In genomic region chr1:21914880-21915640, GRCh38 we compare ENCODE assay signal across 13 cellular contexts. TPM values are rescaled to one million over a fixed set of nuclear protein-coding genes. Genes with fewer than 3 reads are reported as not detected.
DNase-seq lines count a peak whose midpoint lies in the region; ATAC-seq and TF ChIP-seq lines count a peak whose summit lies in the region.
"Had no signal": no experiment of that assay in that cellular context is flagged by ENCODE, and none has a peak within 500 bp of the region (broad histone marks: within the 10 kb centered on the region; RNA-seq: fewer than 3 reads in every experiment).

No MANE protein-coding gene starts in this region.

- H3K9me3 ChIP-seq in ascending aorta (no peaks in the 10 kb centered on the region), lung (ENCODE audit: control insufficient read depth in 2 of 2, insufficient read depth in 1 of 2, low read length in 1 of 2) (no peaks in the 10 kb centered on the region)
- H3K9me3 ChIP-seq: A549 had no signal

- peak overlapping the region; percentile 94 to 96 for H3K27ac ChIP-seq in ascending aorta
- H3K27ac ChIP-seq in lung (ENCODE audit: low read depth in 1 of 2, low read length in 1 of 2): peak overlapping the region; percentile 66 to 79
- H3K27ac ChIP-seq: HL-60 had no signal

- H3K36me3 ChIP-seq in ascending aorta (peaks cover 13 to 14% of the 10 kb centered on the region in 2 donors), lung (ENCODE audit: control insufficient read depth in 2 of 2, insufficient read depth in 2 of 2, low read length in 2 of 2) (no peaks in the 10 kb centered on the region)

- H3K36me3 Mint-ChIP-seq in type B pancreatic cell (peaks cover 3% of the 10 kb centered on the region), natural killer cell (no peaks in the 10 kb centered on the region)

- no peak for ATAC-seq in lung (ENCODE audit: insufficient read depth, low FRiP score)
- no peak for ATAC-seq in HG03460 (IDR thresholded peaks at IDR 0.05; ENCODE audit: unreplicated experiment)
- ATAC-seq in natural killer cell: no peak
- ATAC-seq: A549 had no signal

- H3K4me1 Mint-ChIP-seq in type B pancreatic cell (ENCODE audit: unreplicated experiment) (peaks cover 31% of the 10 kb centered on the region), natural killer cell (peaks cover 6 to 10% of the 10 kb centered on the region in 2 donors)

- H3K27ac Mint-ChIP-seq in type B pancreatic cell (peak overlapping the region; percentile 31), natural killer cell (peak overlapping the region in 1 of 2 donors; percentile 89)

- H3K9me3 Mint-ChIP-seq in type B pancreatic cell (no peaks in the 10 kb centered on the region), natural killer cell (no peaks in the 10 kb centered on the region)

- H3K4me3 ChIP-seq in ascending aorta (peak overlapping the region in 1 of 2 donors; percentile 14), lung (no peak overlapping the region)
- H3K4me3 ChIP-seq: A549 had no signal

- 37 to 69% methylated on average over 21 of the region's 21 CpGs for WGBS in lung, 2 donors

- DNase-seq in NCI-H2227 treated with DMSO at 0.1 percent for 48 hours (lab: John Stamatoyannopoulos, UW) (peak; percentile 11), NCI-H2227 (lab: John Stamatoyannopoulos, UW; ENCODE audit: unreplicated experiment) (no peak), ascending aorta (ENCODE audit: low spot score in 2 of 2) (no peak), lung (ENCODE audit: low spot score) (no peak), type B pancreatic cell (ENCODE audit: extremely low spot score, unreplicated experiment) (no peak), HK-2 (ENCODE audit: unreplicated experiment) (no peak), natural killer cell (no peak)
- DNase-seq: activated CD4-positive, alpha-beta T cell treated with anti-CD3 and anti-CD28 coated beads, Interleukin-2, amount 50 U/mL, for 1 hour; NCI-H82; stimulated activated naive CD4-positive, alpha-beta T cell had no signal

- H3K4me1 ChIP-seq in ascending aorta (peaks cover 52 to 94% of the 10 kb centered on the region in 2 donors), lung (ENCODE audit: control insufficient read depth in 2 of 2, insufficient read depth in 2 of 2, low read length in 2 of 2) (peaks cover 20 to 27% of the 10 kb centered on the region in 2 donors)

- H3K4me3 Mint-ChIP-seq in type B pancreatic cell (no peak overlapping the region), natural killer cell (no peak overlapping the region)

- H3K27me3 Mint-ChIP-seq in type B pancreatic cell (no peaks in the 10 kb centered on the region), natural killer cell (ENCODE audit: low read depth in 2 of 2) (no peaks in the 10 kb centered on the region)

- H3K27me3 ChIP-seq in ascending aorta: no peaks in the 10 kb centered on the region
- H3K27me3 ChIP-seq in lung (ENCODE audit: control insufficient read depth, insufficient read depth): no peaks in the 10 kb centered on the region

- TF ChIP-seq CTCF in ascending aorta (IDR thresholded peaks at IDR 0.05) (no peak), lung (IDR thresholded peaks at IDR 0.05; ENCODE audit: control extremely low read depth, extremely low read depth) (no peak), type B pancreatic cell (conservative IDR thresholded peaks at IDR 0.05) (no peak), natural killer cell (IDR thresholded peaks at IDR 0.05) (no peak)

- intact Hi-C loops in ascending aorta (cut with DNase I) (loop anchor here (10.0 kb wide), 1 partner anchor 650 kb away; no protein-coding TSS in a partner anchor), natural killer cell (cut with micrococcal nuclease) (no loop called here)

RNA-seq across cellular contexts. Expression of gene HSPG2, which starts 22.1 kb away (rescaled TPM):
- total RNA-seq in ascending aorta (1,294 TPM), lung (100 to 1,000 TPM; 180 to 335 TPM), type B pancreatic cell (ENCODE audit: low replicate concordance) (124 and 130 TPM in 2 replicates), natural killer cell (under 1 TPM; 0.54 to 0.93 (median 0.90) TPM)
- 100 to 1,000 TPM in 1 of 2 donors, 10 to 100 TPM in 1; 58.0 to 100 TPM for polyA plus RNA-seq in lung

Comparison
In these comparisons a context has a peak if more than half of its experiments do, and no peak if none do; other contexts are left out.
1. RNA of gene HSPG2, which starts 22.1 kb away (total RNA-seq): 1,294 TPM in ascending aorta (single experiment), 180 to 335 TPM in lung and 124 to 130 TPM in type B pancreatic cell; 0.54 to 0.93 TPM in natural killer cell; every median in the first group is over 10 times any median in the second.